Comparison of ENCODE assay signal across 8 cellular contexts in the genomic region with DNA sequence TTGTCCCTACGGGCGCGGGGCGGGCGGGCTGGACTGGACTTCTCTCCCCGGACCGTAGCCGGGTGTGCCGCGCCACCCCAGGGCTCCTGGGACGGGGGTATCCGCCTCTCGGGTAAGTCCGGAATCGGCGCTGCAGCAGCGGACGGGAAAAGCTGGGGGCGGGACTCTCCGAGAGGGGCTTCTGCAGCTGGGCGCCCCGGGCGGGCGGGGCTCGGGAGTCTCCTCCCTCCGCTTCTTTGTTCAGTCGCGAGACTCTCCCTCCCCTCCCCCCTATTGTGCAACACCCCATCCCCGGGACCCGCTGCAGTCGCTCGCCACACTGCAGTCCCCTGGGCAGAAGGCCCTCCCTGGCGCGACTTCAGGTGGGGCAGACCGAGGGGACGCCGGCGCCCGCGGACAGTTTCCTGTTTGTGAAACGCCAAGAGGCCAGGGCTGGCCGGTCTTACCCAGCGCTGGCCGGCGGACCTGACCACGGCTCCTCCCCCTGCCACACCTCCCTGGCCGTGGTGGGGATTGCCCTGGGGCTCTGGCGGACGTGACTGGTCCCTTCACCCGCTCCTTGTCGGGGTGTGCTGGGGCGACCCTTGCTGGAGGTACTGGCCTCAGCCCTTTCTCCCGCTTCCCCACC. TPM values are rescaled to one million over a fixed set of nuclear protein-coding genes. Genes with fewer than 3 reads are reported as not detected.
DNase-seq lines count a peak whose midpoint lies in the region; ATAC-seq and TF ChIP-seq lines count a peak whose summit lies in the region.

No MANE protein-coding gene starts in this region.

- peaks cover 1% of the 10 kb centered on the region for H3K36me3 ChIP-seq in kidney epithelial cell (ENCODE audit: control insufficient read depth, insufficient read depth, low read length)

- in situ Hi-C loops in ACHN (cut with HindIII; ENCODE audit: low pct_ligation_motif_present, low pct_unique_long_range_greater_than_20kb, low sequenced_read_pairs), result no loop called here

- H3K4me3 ChIP-seq in kidney epithelial cell (ENCODE audit: low read depth, low read length), result peak overlapping the region; percentile 93

- no peak for TF ChIP-seq CTCF in kidney epithelial cell (IDR thresholded peaks at IDR 0.05; ENCODE audit: insufficient read depth, low read length, poor library complexity, severe bottlenecking)

- peak; percentile 63 for ATAC-seq in GM18909 (IDR thresholded peaks at IDR 0.05; ENCODE audit: poor library complexity, unreplicated experiment)
- ATAC-seq in HG03159 (IDR thresholded peaks at IDR 0.05; ENCODE audit: unreplicated experiment), result peak; percentile 41

- H3K27me3 ChIP-seq in kidney epithelial cell (ENCODE audit: control insufficient read depth, insufficient read depth, low read length), result no peaks in the 10 kb centered on the region

- DNase-seq in ACHN (peak; percentile 79), NCI-H345 (lab: John Stamatoyannopoulos, UW) (peak; percentile 81), cerebellum (ENCODE audit: low spot score) (peak; percentile 86), kidney epithelial cell (ENCODE audit: low read depth) (peak; percentile 58)
- DNase-seq in activated CD4-positive, CD25-positive, alpha-beta regulatory T cell treated with anti-CD3 and anti-CD28 coated beads, Interleukin-2, amount 50 U/mL, for 16 hours (ENCODE audit: low read depth, low spot score), result peak; percentile 43
- peak; percentile 36 to 50 for DNase-seq in stimulated activated CD4-positive, alpha-beta T cell treated with anti-CD3 and anti-CD28 coated beads, Interleukin-15, amount 100 ng/mL, for 1 hour (ENCODE audit: low read depth in 1 of 2, low spot score in 1 of 2)

RNA-seq across cellular contexts. Expression of gene CCNG2, which starts 1.0 kb away (rescaled TPM):
- total RNA-seq in cerebellum (75.6 TPM), kidney epithelial cell (27.1 and 29.4 TPM in 2 replicates)

Comparison
In these comparisons a context has a peak if more than half of its experiments do, and no peak if none do; other contexts are left out.
1. Peak in every context shown above with its lines: DNase-seq, ATAC-seq and H3K4me3 ChIP-seq.